Comparison of ENCODE assay signal across 2 cellular contexts in the genomic region with DNA sequence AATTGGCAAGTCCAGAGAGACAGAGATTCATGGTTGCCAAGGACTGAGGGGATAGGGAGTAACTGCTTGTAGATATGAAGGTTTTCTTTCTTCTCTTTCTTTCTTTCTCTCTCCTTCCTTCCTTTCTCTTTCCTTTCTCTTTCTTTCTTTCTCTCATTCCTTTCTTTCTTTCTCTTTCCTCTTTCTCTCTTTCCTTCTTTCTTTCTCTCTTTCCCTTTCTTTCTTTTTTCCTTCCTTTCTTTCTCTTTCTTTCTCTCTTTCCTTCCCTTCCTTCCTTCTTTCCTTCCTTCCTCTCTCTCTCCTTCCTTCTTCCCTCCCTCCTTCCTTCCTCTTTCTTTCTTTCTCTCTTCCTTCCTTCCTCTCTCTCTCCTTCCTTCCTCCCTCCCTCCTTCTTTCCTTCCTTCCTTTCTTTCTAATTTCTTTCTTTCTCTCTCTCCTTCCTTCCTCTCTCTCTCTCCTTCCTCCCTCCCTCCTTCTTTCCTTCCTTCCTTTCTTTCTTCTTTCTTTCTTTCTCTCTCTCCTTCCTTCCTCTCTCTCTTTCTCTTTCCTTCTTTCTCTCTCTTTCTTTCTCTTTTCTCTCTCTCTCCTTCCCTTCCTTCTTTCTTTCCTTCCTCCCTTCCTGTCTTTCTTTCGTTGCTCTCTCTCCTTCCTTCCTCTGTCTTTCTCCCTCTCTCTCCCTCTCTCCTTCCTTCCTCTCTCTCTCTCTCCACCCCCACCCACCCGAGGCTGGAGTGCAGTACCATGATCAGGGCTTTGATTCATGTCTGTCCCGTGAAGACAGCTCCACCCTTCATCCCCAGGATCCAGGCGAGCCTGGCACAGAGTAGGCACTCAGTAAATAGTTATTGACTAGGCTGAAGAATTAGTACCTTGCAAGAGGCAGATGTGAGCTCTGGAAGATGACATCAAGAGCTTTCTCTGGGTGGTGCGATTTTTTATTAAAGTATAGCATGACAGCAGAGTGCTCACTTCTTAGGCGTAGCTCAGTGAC.
TF ChIP-seq lines count a peak whose summit lies in the region.

No MANE protein-coding gene starts in this region.

TF ChIP-seq in A549, 52 proteins besides CTCF, POLR2A, EP300 and RAD21:
- TF ChIP-seq, protein P1, sequence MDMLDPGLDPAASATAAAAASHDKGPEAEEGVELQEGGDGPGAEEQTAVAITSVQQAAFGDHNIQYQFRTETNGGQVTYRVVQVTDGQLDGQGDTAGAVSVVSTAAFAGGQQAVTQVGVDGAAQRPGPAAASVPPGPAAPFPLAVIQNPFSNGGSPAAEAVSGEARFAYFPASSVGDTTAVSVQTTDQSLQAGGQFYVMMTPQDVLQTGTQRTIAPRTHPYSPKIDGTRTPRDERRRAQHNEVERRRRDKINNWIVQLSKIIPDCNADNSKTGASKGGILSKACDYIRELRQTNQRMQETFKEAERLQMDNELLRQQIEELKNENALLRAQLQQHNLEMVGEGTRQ (IDR thresholded peaks at IDR 0.05): no peak
- TF ChIP-seq MAZ (IDR thresholded peaks at IDR 0.05; ENCODE audit: borderline replicate concordance, low read depth, low read length) (no peak), SMC3 (IDR thresholded peaks at IDR 0.05) (no peak)

TF ChIP-seq in HepG2, 621 proteins besides CTCF, POLR2A, EP300 and RAD21:
- TF ChIP-seq ZNF24 (IDR thresholded peaks at IDR 0.05) (no peak), SMC3 (IDR thresholded peaks at IDR 0.05; ENCODE audit: low read length) (no peak), ZFP41 (CRISPR knock-in tag; IDR thresholded peaks at IDR 0.05; ENCODE audit: borderline replicate concordance) (no peak), ZNF672 (CRISPR knock-in tag; IDR thresholded peaks at IDR 0.05) (no peak), ZNF558 (CRISPR knock-in tag; IDR thresholded peaks at IDR 0.05; ENCODE audit: borderline replicate concordance) (no peak), ZMAT3 (CRISPR knock-in tag; conservative IDR thresholded peaks at IDR 0.05) (no peak)
- TF ChIP-seq, protein P2, sequence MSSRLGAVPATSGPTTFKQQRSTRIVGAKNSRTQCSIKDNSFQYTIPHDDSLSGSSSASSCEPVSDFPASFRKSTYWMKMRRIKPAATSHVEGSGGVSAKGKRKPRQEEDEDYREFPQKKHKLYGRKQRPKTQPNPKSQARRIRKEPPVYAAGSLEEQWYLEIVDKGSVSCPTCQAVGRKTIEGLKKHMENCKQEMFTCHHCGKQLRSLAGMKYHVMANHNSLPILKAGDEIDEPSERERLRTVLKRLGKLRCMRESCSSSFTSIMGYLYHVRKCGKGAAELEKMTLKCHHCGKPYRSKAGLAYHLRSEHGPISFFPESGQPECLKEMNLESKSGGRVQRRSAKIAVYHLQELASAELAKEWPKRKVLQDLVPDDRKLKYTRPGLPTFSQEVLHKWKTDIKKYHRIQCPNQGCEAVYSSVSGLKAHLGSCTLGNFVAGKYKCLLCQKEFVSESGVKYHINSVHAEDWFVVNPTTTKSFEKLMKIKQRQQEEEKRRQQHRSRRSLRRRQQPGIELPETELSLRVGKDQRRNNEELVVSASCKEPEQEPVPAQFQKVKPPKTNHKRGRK (CRISPR knock-in tag; IDR thresholded peaks at IDR 0.05): 0 out of 2 replicates have a peak, but pooled peaks have one; percentile 25
- TF ChIP-seq, protein P3, sequence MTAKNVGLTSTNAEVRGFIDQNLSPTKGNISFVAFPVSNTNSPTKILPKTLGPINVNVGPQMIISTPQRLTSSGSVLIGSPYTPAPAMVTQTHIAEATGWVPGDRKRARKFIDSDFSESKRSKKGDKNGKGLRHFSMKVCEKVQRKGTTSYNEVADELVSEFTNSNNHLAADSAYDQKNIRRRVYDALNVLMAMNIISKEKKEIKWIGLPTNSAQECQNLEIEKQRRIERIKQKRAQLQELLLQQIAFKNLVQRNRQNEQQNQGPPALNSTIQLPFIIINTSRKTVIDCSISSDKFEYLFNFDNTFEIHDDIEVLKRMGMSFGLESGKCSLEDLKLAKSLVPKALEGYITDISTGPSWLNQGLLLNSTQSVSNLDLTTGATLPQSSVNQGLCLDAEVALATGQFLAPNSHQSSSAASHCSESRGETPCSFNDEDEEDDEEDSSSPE (CRISPR knock-in tag; IDR thresholded peaks at IDR 0.05): no peak
